ENCODE assay signal across 26 cellular contexts in genomic region chr14:50769893-50770500, GRCh38.
DNase-seq lines count a peak whose midpoint lies in the region; ATAC-seq and TF ChIP-seq lines count a peak whose summit lies in the region.
"Had no signal": no experiment of that assay in that cellular context is flagged by ENCODE, and none has a peak within 500 bp of the region (broad histone marks: within the 10 kb centered on the region; RNA-seq: fewer than 3 reads in every experiment).

No MANE protein-coding gene starts in this region.

- H3K9me3 ChIP-seq in ascending aorta, result no peaks in the 10 kb centered on the region
- H3K9me3 ChIP-seq: colonic mucosa, esophagus squamous epithelium, gastrocnemius medialis, left ventricle myocardium inferior had no signal

- DNase-seq in NCI-H446 treated with DMSO at 0.1 percent for 48 hours (lab: John Stamatoyannopoulos, UW) (peak; percentile 25), ascending aorta (ENCODE audit: low spot score in 2 of 2) (no peak), D341Med (ENCODE audit: low spot score) (no peak), dermis blood vessel endothelial cell (no peak)
- DNase-seq: activated CD4-positive, alpha-beta T cell treated with anti-CD3 and anti-CD28 coated beads, Interleukin-2, amount 50 U/mL, for 48 hours; activated effector memory CD4-positive, alpha-beta T cell treated with anti-CD3 and anti-CD28 coated beads, Interleukin-2, amount 50 U/mL, for 16 hours; brain microvascular endothelial cell; CD4-positive, CD25-positive, alpha-beta regulatory T cell; colonic mucosa; DMS153; endodermal cell; esophagus squamous epithelium; gastrocnemius medialis; GOT3; hippocampal formation; left ventricle myocardium inferior; midbrain; natural killer cell; NCI-H187; right cardiac atrium; stimulated activated CD4-positive, alpha-beta T cell treated with anti-CD3 and anti-CD28 coated beads, Interleukin-4, amount 100 ng/mL, for 1 hour; stimulated activated naive CD4-positive, alpha-beta T cell had no signal

- intact Hi-C loops in ascending aorta (cut with DNase I), result loop anchor here (5.0 to 10.0 kb wide), 2 partner anchors 175 to 228 kb away; partner anchors contain the start of gene PYGL

- H3K27ac ChIP-seq in ascending aorta, result peak overlapping the region; percentile 85 to 88
- H3K27ac ChIP-seq in layer of hippocampus (ENCODE audit: low read depth, low read length), result peak overlapping the region; percentile 66
- H3K27ac ChIP-seq in temporal lobe (ENCODE audit: low read depth, low read length), result peak overlapping the region; percentile 37
- H3K27ac ChIP-seq: brain microvascular endothelial cell, colonic mucosa, esophagus squamous epithelium, gastrocnemius medialis, left ventricle myocardium inferior, parathyroid adenoma had no signal

- TF ChIP-seq CTCF in ascending aorta (IDR thresholded peaks at IDR 0.05), result no peak

- ATAC-seq in GM18909 (IDR thresholded peaks at IDR 0.05; ENCODE audit: poor library complexity, unreplicated experiment), result no peak
- ATAC-seq: gastrocnemius medialis, natural killer cell, right cardiac atrium had no signal

- H3K4me3 ChIP-seq in ascending aorta, result peak overlapping the region in 1 of 2 donors; percentile 10
- H3K4me3 ChIP-seq: colonic mucosa, esophagus squamous epithelium, gastrocnemius medialis, left ventricle myocardium inferior had no signal

- H3K4me1 ChIP-seq in ascending aorta, result peaks cover 5 to 35% of the 10 kb centered on the region in 2 donors
- H3K4me1 ChIP-seq: colonic mucosa had no signal

- H3K27me3 ChIP-seq in ascending aorta (no peaks in the 10 kb centered on the region), layer of hippocampus (ENCODE audit: control insufficient read depth, insufficient read depth, low read length) (no peaks in the 10 kb centered on the region)
- H3K27me3 ChIP-seq: brain microvascular endothelial cell, colonic mucosa, esophagus squamous epithelium, gastrocnemius medialis had no signal

- H3K36me3 ChIP-seq in ascending aorta, result peaks cover 0 to 15% of the 10 kb centered on the region in 2 donors
- H3K36me3 ChIP-seq: colonic mucosa had no signal
